ENCODE assay signal across 25 cellular contexts in genomic region chr3:64651791-64652241, GRCh38. TPM values are rescaled to one million over a fixed set of nuclear protein-coding genes. Genes with fewer than 3 reads are reported as not detected.
DNase-seq lines count a peak whose midpoint lies in the region; ATAC-seq, FAIRE-seq and TF ChIP-seq lines count a peak whose summit lies in the region.
"Had no signal": no experiment of that assay in that cellular context is flagged by ENCODE, and none has a peak within 500 bp of the region (broad histone marks: within the 10 kb centered on the region; RNA-seq: fewer than 3 reads in every experiment).

No MANE protein-coding gene starts in this region.

- no peaks in the 10 kb centered on the region for H3F3A ChIP-seq in GM23338 (replicated peaks; ENCODE audit: low read depth)

- ATAC-seq in GM23338 (no peak; the same call in 2 of the 3 replicates), pancreas (peak in 3 of 4 donors; percentile 63 to 84 (median 64)), HG03097 (IDR thresholded peaks at IDR 0.05; ENCODE audit: low FRiP score, unreplicated experiment) (no peak)
- ATAC-seq in stimulated activated naive CD8-positive, alpha-beta T cell treated with anti-CD3 and anti-CD28 coated beads, Interleukin-15, amount 100 ng/mL, for 72 hours: no peak

- H3K79me2 ChIP-seq in GM23338 (replicated peaks; ENCODE audit: insufficient read depth): no peaks in the 10 kb centered on the region

- H4K20me1 ChIP-seq in GM23338 (replicated peaks; ENCODE audit: insufficient read depth): no peaks in the 10 kb centered on the region

- H3K36me3 ChIP-seq in GM23338 (ENCODE audit: insufficient read depth) (no peaks in the 10 kb centered on the region), adipocyte (ENCODE audit: control insufficient read depth, insufficient read depth, low read length, severe bottlenecking) (peaks cover 54% of the 10 kb centered on the region), pancreas (peaks cover 0 to 3% (median 0%) of the 10 kb centered on the region in 3 donors)
- H3K36me3 ChIP-seq: prostate gland had no signal

- H3K9me2 ChIP-seq in GM23338 (ENCODE audit: insufficient read depth): no peaks in the 10 kb centered on the region

- no peak overlapping the region for H3K4me2 ChIP-seq in GM23338

- H3K4me1 ChIP-seq in GM23338 (ENCODE audit: insufficient read depth): peaks cover 12% of the 10 kb centered on the region; the same call in 1 of the 2 replicates
- peaks cover 24% of the 10 kb centered on the region for H3K4me1 ChIP-seq in adipocyte (ENCODE audit: control insufficient read depth, insufficient read depth, low read length)
- no peaks in the 10 kb centered on the region for H3K4me1 ChIP-seq in pancreas
- H3K4me1 ChIP-seq: prostate gland, testis had no signal

- DNase-seq in GM23338 (ENCODE audit: low spot score): peak; percentile 33
- DNase-seq in adipocyte (ENCODE audit: low read depth): peak; percentile 69
- peak; percentile 44 for DNase-seq in fibroblast of gingiva (ENCODE audit: low read depth)
- peak in 2 of 6 donors; percentile 17 to 21 for DNase-seq in pancreas
- no peak for DNase-seq in stimulated activated naive CD8-positive, alpha-beta T cell treated with anti-CD3 and anti-CD28 coated beads, Interleukin-15, amount 100 ng/mL, for 72 hours
- no peak for DNase-seq in cerebellum (ENCODE audit: low spot score)
- DNase-seq: activated CD4-positive, alpha-beta T cell treated with anti-CD3 and anti-CD28 coated beads for 4 hours; activated naive CD8-positive, alpha-beta T cell treated with anti-CD3 and anti-CD28 coated beads, Interleukin-2, amount 10 ng/mL, durations not matched to agents 7 days and 5 days; caudate nucleus; DMS79; effector CD8-positive, alpha-beta T cell; HFFc6; hypothalamus; Kasumi-1; kidney glomerular epithelial cell; NCI-H1092; NCI-H2029 treated with DMSO at 0.1 percent for 48 hours; NCI-H446 treated with DMSO at 0.1 percent for 48 hours; testis had no signal

- WGBS in pancreas, 2 donors: 36 to 57% methylated on average over 2 of the region's 2 CpGs

- H3K27ac ChIP-seq in GM23338 (ENCODE audit: low read depth) (no peak overlapping the region), pancreas (no peak overlapping the region)
- H3K27ac ChIP-seq: prostate gland, testis had no signal

- no peak for TF ChIP-seq CTCF in GM23338 (conservative IDR thresholded peaks at IDR 0.05; ENCODE audit: low read depth in 2 of 2)
- no peak for TF ChIP-seq CTCF in pancreas (IDR thresholded peaks at IDR 0.05)

- H3K27ac Mint-ChIP-seq in GM23338: no peak overlapping the region
- no peak overlapping the region for H3K27ac Mint-ChIP-seq in stimulated activated naive CD8-positive, alpha-beta T cell treated with anti-CD3 and anti-CD28 coated beads, Interleukin-15, amount 100 ng/mL, for 72 hours
- H3K27ac Mint-ChIP-seq: activated naive CD8-positive, alpha-beta T cell treated with anti-CD3 and anti-CD28 coated beads, Interleukin-2, amount 10 ng/mL, durations not matched to agents 7 days and 5 days; activated T-helper 2 cell treated with anti-CD3 and anti-CD28 coated beads, Interferon-gamma antibody, Interleukin-2, Interleukin-4, amounts not matched to agents 10 μg/mL and 5 μg/mL and 100 μg/mL, durations not matched to agents 14 hours and 24 hours and 36 hours; HFFc6; mesothelial cell of epicardium had no signal

- H3K36me3 Mint-ChIP-seq in GM23338 (ENCODE audit: low read depth): no peaks in the 10 kb centered on the region
- H3K36me3 Mint-ChIP-seq: activated naive CD8-positive, alpha-beta T cell treated with anti-CD3 and anti-CD28 coated beads, Interleukin-2, amount 10 ng/mL, durations not matched to agents 7 days and 5 days had no signal

- H3K4me3 ChIP-seq in GM23338 (no peak overlapping the region), adipocyte (ENCODE audit: low read length) (no peak overlapping the region), pancreas (no peak overlapping the region)
- H3K4me3 ChIP-seq: prostate gland, testis had no signal

- H3K9me3 Mint-ChIP-seq in GM23338: no peaks in the 10 kb centered on the region
- peaks cover 0 to 10% of the 10 kb centered on the region in 2 donors for H3K9me3 Mint-ChIP-seq in stimulated activated naive CD8-positive, alpha-beta T cell treated with anti-CD3 and anti-CD28 coated beads, Interleukin-15, amount 100 ng/mL, for 72 hours
- H3K9me3 Mint-ChIP-seq: activated naive CD8-positive, alpha-beta T cell treated with anti-CD3 and anti-CD28 coated beads, Interleukin-2, amount 10 ng/mL, durations not matched to agents 7 days and 5 days; activated T-helper 2 cell treated with anti-CD3 and anti-CD28 coated beads, Interferon-gamma antibody, Interleukin-2, Interleukin-4, amounts not matched to agents 10 μg/mL and 5 μg/mL and 100 μg/mL, durations not matched to agents 14 hours and 24 hours and 36 hours; HFFc6; mesothelial cell of epicardium; nephron had no signal

- no peaks in the 10 kb centered on the region for H3K27me3 ChIP-seq in GM23338 (ENCODE audit: insufficient read depth)
- no peaks in the 10 kb centered on the region for H3K27me3 ChIP-seq in adipocyte (replicated peaks; ENCODE audit: control insufficient read depth, insufficient read depth, low read length)
- no peaks in the 10 kb centered on the region for H3K27me3 ChIP-seq in pancreas
- H3K27me3 ChIP-seq: testis had no signal

- no peak overlapping the region for H3K9ac ChIP-seq in adipocyte (ENCODE audit: low read length)

- no peak for FAIRE-seq in pancreas (lab: Jason Lieb, UNC)
- FAIRE-seq: RCC 7860 had no signal

- H3K9me3 ChIP-seq in adipocyte (ENCODE audit: control insufficient read depth, low read length) (no peaks in the 10 kb centered on the region), pancreas (no peaks in the 10 kb centered on the region)
- H3K9me3 ChIP-seq: prostate gland, testis had no signal

- H3K27me3 Mint-ChIP-seq in GM23338 (ENCODE audit: insufficient read depth, low read depth, poor library complexity): no peaks in the 10 kb centered on the region
- no peaks in the 10 kb centered on the region for H3K27me3 Mint-ChIP-seq in stimulated activated naive CD8-positive, alpha-beta T cell treated with anti-CD3 and anti-CD28 coated beads, Interleukin-15, amount 100 ng/mL, for 72 hours
- H3K27me3 Mint-ChIP-seq: activated naive CD8-positive, alpha-beta T cell treated with anti-CD3 and anti-CD28 coated beads, Interleukin-2, amount 10 ng/mL, durations not matched to agents 7 days and 5 days had no signal

- intact Hi-C loops in pancreas (cut with DNase I): no loop called here

- H3K4me1 Mint-ChIP-seq in GM23338: peaks cover 18% of the 10 kb centered on the region
- no peaks in the 10 kb centered on the region for H3K4me1 Mint-ChIP-seq in stimulated activated naive CD8-positive, alpha-beta T cell treated with anti-CD3 and anti-CD28 coated beads, Interleukin-15, amount 100 ng/mL, for 72 hours
- H3K4me1 Mint-ChIP-seq: activated naive CD8-positive, alpha-beta T cell treated with anti-CD3 and anti-CD28 coated beads, Interleukin-2, amount 10 ng/mL, durations not matched to agents 7 days and 5 days had no signal

- no peak overlapping the region for H2AFZ ChIP-seq in GM23338

- H3K4me3 Mint-ChIP-seq in GM23338: no peak overlapping the region
- H3K4me3 Mint-ChIP-seq in stimulated activated naive CD8-positive, alpha-beta T cell treated with anti-CD3 and anti-CD28 coated beads, Interleukin-15, amount 100 ng/mL, for 72 hours: no peak overlapping the region
- H3K4me3 Mint-ChIP-seq: activated naive CD8-positive, alpha-beta T cell treated with anti-CD3 and anti-CD28 coated beads, Interleukin-2, amount 10 ng/mL, durations not matched to agents 7 days and 5 days; HFFc6; mesothelial cell of epicardium; nephron had no signal

TF ChIP-seq in GM23338, 12 proteins besides CTCF, POLR2A, EP300 and RAD21 (continues in another document):
- TF ChIP-seq ZNF114 (CRISPR knock-in tag; IDR thresholded peaks at IDR 0.05) (no peak), EZH2 (IDR thresholded peaks at IDR 0.05; ENCODE audit: low read depth, unreplicated experiment) (no peak), JUNB (IDR thresholded peaks at IDR 0.05; ENCODE audit: unreplicated experiment) (no peak), POLR2AphosphoS5 (IDR thresholded peaks at IDR 0.05; ENCODE audit: low read depth) (no peak)

RNA-seq across cellular contexts. Expression of gene ADAMTS9, which starts 36.0 kb away (rescaled TPM):
- total RNA-seq in GM23338 (2014; rRNA removed; shearing (Covaris generic)): 0.31 and 0.54 TPM in 2 replicates
- polyA plus RNA-seq in GM23338 (2016; fragmentation: Nextera tagmentation; extraction: Ambion mirVana): 0.26 and 0.81 TPM in 2 replicates
- 10 to 100 TPM; 11.4 to 18.4 (median 15.7) TPM for total RNA-seq in pancreas
- 10 to 100 TPM; 19.2 to 34.7 TPM for polyA plus RNA-seq in pancreas
- 31.1 TPM for total RNA-seq in cerebellum
- total RNA-seq: activated naive CD8-positive, alpha-beta T cell treated with anti-CD3 and anti-CD28 coated beads, Interleukin-2, amount 10 ng/mL, durations not matched to agents 7 days and 5 days; activated T-helper 2 cell treated with anti-CD3 and anti-CD28 coated beads, Interferon-gamma antibody, Interleukin-2, Interleukin-4, amounts not matched to agents 10 μg/mL and 5 μg/mL and 100 μg/mL, durations not matched to agents 14 hours and 24 hours and 36 hours had no signal

Comparison
In these comparisons a context has a peak if more than half of its experiments do, and no peak if none do; other contexts are left out.
1. ATAC-seq: peak in pancreas (3 of 4); none in GM23338 (single experiment), stimulated activated naive CD8-positive, alpha-beta T cell treated with anti-CD3 and anti-CD28 coated beads, Interleukin-15, amount 100 ng/mL, for 72 hours (single experiment) and HG03097 (single experiment).
2. DNase-seq: peak in GM23338 (single experiment), adipocyte (single experiment) and fibroblast of gingiva (single experiment); none in stimulated activated naive CD8-positive, alpha-beta T cell treated with anti-CD3 and anti-CD28 coated beads, Interleukin-15, amount 100 ng/mL, for 72 hours (0 of 2) and cerebellum (single experiment).